ENCODE assay signal across 8 cellular contexts in genomic region chr16:31093132-31093703, GRCh38. TPM values are rescaled to one million over a fixed set of nuclear protein-coding genes. Genes with fewer than 3 reads are reported as not detected.
DNase-seq lines count a peak whose midpoint lies in the region; ATAC-seq, FAIRE-seq and TF ChIP-seq lines count a peak whose summit lies in the region.

No MANE protein-coding gene starts in this region.

- TF ChIP-seq CTCF in A549 (IDR thresholded peaks at IDR 0.05) = no peak
- TF ChIP-seq CTCF in nephron (IDR thresholded peaks at IDR 0.05; ENCODE audit: unreplicated experiment in 3 of 3) = no peak
- TF ChIP-seq CTCF in testis (IDR thresholded peaks at IDR 0.05) = no peak

- H3K4me1 Mint-ChIP-seq in nephron = peaks cover 13% of the 10 kb centered on the region

- H3K27ac ChIP-seq in A549 (peak overlapping the region; percentile 82 to 89; a peak in 4 of 6 replicates), ectodermal cell (ENCODE audit: insufficient read depth, low read depth, low read length, poor library complexity, severe bottlenecking) (no peak overlapping the region), aorta (ENCODE audit: low read depth in 1 of 2, low read length in 2 of 2) (no peak overlapping the region), testis (no peak overlapping the region)

- no peak for FAIRE-seq in A549 (lab: Jason Lieb, UNC)
- FAIRE-seq in GM12891 (lab: Jason Lieb, UNC) = peak; percentile 38

- H3K27me3 Mint-ChIP-seq in nephron (ENCODE audit: low read depth) = no peaks in the 10 kb centered on the region

- peaks cover 11% of the 10 kb centered on the region; the same call in 2 of the 3 replicates for H3K4me1 ChIP-seq in A549
- no peaks in the 10 kb centered on the region for H3K4me1 ChIP-seq in ectodermal cell (ENCODE audit: control insufficient read depth, insufficient read depth, low read length)
- H3K4me1 ChIP-seq in aorta (ENCODE audit: control insufficient read depth in 1 of 2, insufficient read depth in 2 of 2, low read length in 2 of 2) = no peaks in the 10 kb centered on the region
- H3K4me1 ChIP-seq in testis = peaks cover 6% of the 10 kb centered on the region

- H3K9me3 ChIP-seq in A549 (no peaks in the 10 kb centered on the region), ectodermal cell (ENCODE audit: control insufficient read depth, low read length) (no peaks in the 10 kb centered on the region), aorta (ENCODE audit: control insufficient read depth, low read length) (no peaks in the 10 kb centered on the region), testis (no peaks in the 10 kb centered on the region)

- peak in 1 of 2 experiments; percentile 10; a peak in 3 of 6 replicates for ATAC-seq in A549
- ATAC-seq in aorta (ENCODE audit: low FRiP score) = no peak
- ATAC-seq in GM19035 (IDR thresholded peaks at IDR 0.05; ENCODE audit: unreplicated experiment) = no peak

- 57% methylated on average over 13 of the region's 17 CpGs for WGBS in A549 (ENCODE audit: missing lambda C conversion rate)
- WGBS in ectodermal cell, 2 experiments = 18 to 20% methylated on average over 13 to 17 of the region's 17 CpGs
- WGBS in aorta, 2 donors = 32 to 36% methylated on average over 17 of the region's 17 CpGs
- WGBS in testis, 2 donors = 25 to 39% methylated on average over 12 to 16 of the region's 17 CpGs

- no peak overlapping the region for H3K27ac Mint-ChIP-seq in nephron

- H3K27me3 ChIP-seq in ectodermal cell (ENCODE audit: control insufficient read depth, insufficient read depth, low read length, poor library complexity, severe bottlenecking) (no peaks in the 10 kb centered on the region), aorta (ENCODE audit: control insufficient read depth in 1 of 2, insufficient read depth in 2 of 2, low read length in 1 of 2) (no peaks in the 10 kb centered on the region), testis (no peaks in the 10 kb centered on the region)

- TF ChIP-seq POLR2A in A549 (IDR thresholded peaks at IDR 0.05; ENCODE audit: low read length) (no peak), GM12891 (IDR thresholded peaks at IDR 0.05; ENCODE audit: low read depth, low read length) (no peak), testis (IDR thresholded peaks at IDR 0.05) (no peak)

- peak overlapping the region; percentile 98 for H3K4me2 ChIP-seq in A549

- TF ChIP-seq EP300 in A549 (IDR thresholded peaks at IDR 0.05) = no peak

- no peaks in the 10 kb centered on the region for H3K9me3 Mint-ChIP-seq in nephron

- DNase-seq in A549 (ENCODE audit: low read depth in 1 of 2, low spot score in 1 of 2) (peak in 1 of 2 experiments; percentile 31), GM12891 (ENCODE audit: insufficient read length, low spot score) (no peak), RKO (ENCODE audit: low spot score) (peak; percentile 58), aorta (no peak), testis (no peak)

- intact Hi-C loops in aorta (cut with DNase I) (loop anchor here in 1 of 2 donors (5.0 kb wide), 1 partner anchor 106 kb away; the partner anchor contains the start of gene HSD3B7), testis (cut with DNase I; ENCODE audit: low total_unique reads) (no loop called here)

- CTCF ChIA-PET in A549 (lab: Yijun Ruan, JAX) = interaction anchor here (1.2 to 12.6 kb wide), 3 partner anchors 19 to 110 kb away, joined by 3 to 97 read pairs (median 11); partner anchors contain the start of genes HSD3B7, ZNF646 and ZNF668

- TF ChIP-seq RAD21 in A549 (conservative IDR thresholded peaks at IDR 0.05 in 1 of 2, IDR thresholded peaks at IDR 0.05 in 1 of 2) = no peak

- POLR2A ChIA-PET in A549 (lab: Yijun Ruan, JAX) = interaction anchor here (1.1 to 3.4 kb wide), 5 partner anchors 19 to 108 kb away, joined by 4 to 14 read pairs (median 7); partner anchors contain the start of genes HSD3B7, KAT8, ZNF646 and ZNF668

- H3K36me3 Mint-ChIP-seq in nephron (ENCODE audit: low read depth) = peaks cover 10% of the 10 kb centered on the region

- H3K36me3 ChIP-seq in ectodermal cell (ENCODE audit: control insufficient read depth, insufficient read depth, low read length) = peaks cover 18% of the 10 kb centered on the region
- H3K36me3 ChIP-seq in aorta (ENCODE audit: control insufficient read depth in 1 of 2, insufficient read depth in 2 of 2, low read length in 1 of 2) = no peaks in the 10 kb centered on the region
- H3K36me3 ChIP-seq in testis (ENCODE audit: low read depth, missing control alignments) = no peaks in the 10 kb centered on the region

- H3K4me3 Mint-ChIP-seq in nephron = peak overlapping the region; percentile 83 to 95 (median 94)

- H3K4me3 ChIP-seq in A549 (peak overlapping the region; percentile 83), ectodermal cell (ENCODE audit: insufficient read depth, low read depth, low read length) (peak overlapping the region; percentile 68), aorta (ENCODE audit: low read length in 2 of 2) (no peak overlapping the region), testis (no peak overlapping the region)

TF ChIP-seq in GM12891, 5 proteins besides CTCF, POLR2A, EP300 and RAD21:
- no peak for TF ChIP-seq SPI1 (IDR thresholded peaks at IDR 0.05; ENCODE audit: low read depth, low read length)

RNA-seq across cellular contexts. Expression of gene VKORC1, which starts 1.4 kb away (rescaled TPM):
- 101 and 136 TPM in 2 replicates for polyA plus RNA-seq in A549 (2011; rRNA removed)
- 235 and 275 TPM in 2 replicates for polyA plus RNA-seq in A549 (2012; cell fraction: cytosol; rRNA removed)
- 192 and 243 TPM in 2 replicates for polyA plus RNA-seq in A549 (2012; cell fraction: nucleus; rRNA removed)
- 83.6 to 97.6 TPM (median 94.2 TPM) in 3 replicates for polyA plus RNA-seq in A549 (2017; fragmentation: RNase III; extraction: RNeasy Plus Mini Kit Qiagen cat#74134 plus additional on column Dnase treatment)
- 122 and 139 TPM in 2 replicates for polyA minus RNA-seq in A549 (2011; rRNA and poly(A)+ RNA removed)
- polyA plus RNA-seq in GM12891 (2012; ENCODE audit: low read depth, missing spikeins) = 85.3 TPM
- polyA plus RNA-seq in ectodermal cell (2013, experiment 1 of 4) = 110 TPM
- polyA plus RNA-seq in ectodermal cell (2013, experiment 2 of 4) = 106 TPM
- 87.8 TPM for polyA plus RNA-seq in ectodermal cell (2013, experiment 3 of 4)
- 96.5 TPM for polyA plus RNA-seq in ectodermal cell (2013, experiment 4 of 4)
- 100 to 1,000 TPM in 1 of 2 donors, 10 to 100 TPM in 1; 75.7 to 109 TPM for total RNA-seq in aorta
- 100 to 1,000 TPM; 143 to 206 TPM for polyA plus RNA-seq in aorta
- total RNA-seq in testis = 100 to 1,000 TPM; 102 to 183 TPM
- polyA plus RNA-seq in testis (ENCODE audit: insufficient read depth, low read depth, low replicate concordance) = 102 TPM

RNA-seq across cellular contexts. Expression of gene PRSS53, which starts 4.5 kb away (rescaled TPM):
- polyA plus RNA-seq in A549 (2011; rRNA removed) = 0.78 and 0.79 TPM in 2 replicates
- 0.89 and 1.0 TPM in 2 replicates for polyA plus RNA-seq in A549 (2012; cell fraction: cytosol; rRNA removed)
- polyA plus RNA-seq in A549 (2012; cell fraction: nucleus; rRNA removed) = 21.7 and 25.6 TPM in 2 replicates
- polyA plus RNA-seq in A549 (2017; fragmentation: RNase III; extraction: RNeasy Plus Mini Kit Qiagen cat#74134 plus additional on column Dnase treatment) = 1.2 to 1.7 TPM (median 1.5 TPM) in 3 replicates
- polyA minus RNA-seq in A549 (2011; rRNA and poly(A)+ RNA removed) = 0.78 and 1.5 TPM in 2 replicates
- polyA plus RNA-seq in GM12891 (2012; ENCODE audit: low read depth, missing spikeins) = 1.5 TPM
- 4.7 TPM for polyA plus RNA-seq in ectodermal cell (2013, experiment 1 of 4)
- polyA plus RNA-seq in ectodermal cell (2013, experiment 2 of 4) = 5.0 TPM
- polyA plus RNA-seq in ectodermal cell (2013, experiment 3 of 4) = 2.6 TPM
- 3.8 TPM for polyA plus RNA-seq in ectodermal cell (2013, experiment 4 of 4)
- total RNA-seq in aorta = 1 to 10 TPM; 2.4 to 6.0 TPM
- polyA plus RNA-seq in aorta = 10 to 100 TPM in 1 of 2 donors, 1 to 10 TPM in 1; 3.6 to 12.9 TPM
- 1 to 10 TPM; 2.7 to 6.1 TPM for total RNA-seq in testis
- polyA plus RNA-seq in testis (ENCODE audit: insufficient read depth, low read depth, low replicate concordance) = 1.1 TPM

RNA-seq across cellular contexts. Expression of gene BCKDK, which starts 15.0 kb away (rescaled TPM):
- polyA plus RNA-seq in A549 (2011; rRNA removed) = 20.7 and 22.1 TPM in 2 replicates
- polyA plus RNA-seq in A549 (2012; cell fraction: cytosol; rRNA removed) = 53.4 and 69.4 TPM in 2 replicates
- polyA plus RNA-seq in A549 (2012; cell fraction: nucleus; rRNA removed) = 51.4 and 63.1 TPM in 2 replicates
- polyA plus RNA-seq in A549 (2017; fragmentation: RNase III; extraction: RNeasy Plus Mini Kit Qiagen cat#74134 plus additional on column Dnase treatment) = 35.1 to 36.7 TPM (median 36.4 TPM) in 3 replicates
- polyA minus RNA-seq in A549 (2011; rRNA and poly(A)+ RNA removed) = 30.7 and 34.5 TPM in 2 replicates
- polyA plus RNA-seq in GM12891 (2012; ENCODE audit: low read depth, missing spikeins) = 33.7 TPM
- 48.5 TPM for polyA plus RNA-seq in ectodermal cell (2013, experiment 1 of 4)
- 48.8 TPM for polyA plus RNA-seq in ectodermal cell (2013, experiment 2 of 4)
- 41.1 TPM for polyA plus RNA-seq in ectodermal cell (2013, experiment 3 of 4)
- polyA plus RNA-seq in ectodermal cell (2013, experiment 4 of 4) = 43.2 TPM
- 10 to 100 TPM; 28.6 to 37.2 TPM for total RNA-seq in aorta
- 10 to 100 TPM; 16.7 to 32.0 TPM for polyA plus RNA-seq in aorta
- 10 to 100 TPM; 68.8 to 69.1 TPM for total RNA-seq in testis
- polyA plus RNA-seq in testis (ENCODE audit: insufficient read depth, low read depth, low replicate concordance) = 34.5 TPM

RNA-seq across cellular contexts. Expression of gene ZNF646, which starts 19.0 kb away (rescaled TPM):
- polyA plus RNA-seq in A549 (2011; rRNA removed) (3.0 and 4.3 TPM in 2 replicates), A549 (2017; fragmentation: RNase III; extraction: RNeasy Plus Mini Kit Qiagen cat#74134 plus additional on column Dnase treatment) (7.8 to 9.1 TPM (median 8.2 TPM) in 3 replicates), aorta (1 to 10 TPM; 1.6 to 4.7 TPM), testis (ENCODE audit: insufficient read depth, low read depth, low replicate concordance) (80.3 TPM)
- polyA plus RNA-seq in A549 (2012; cell fraction: cytosol; rRNA removed) = 2.3 and 3.1 TPM in 2 replicates
- polyA plus RNA-seq in A549 (2012; cell fraction: nucleus; rRNA removed) = 11.0 and 11.2 TPM in 2 replicates
- 16.9 and 22.1 TPM in 2 replicates for polyA minus RNA-seq in A549 (2011; rRNA and poly(A)+ RNA removed)
- polyA plus RNA-seq in GM12891 (2012; ENCODE audit: low read depth, missing spikeins) = 8.1 TPM
- polyA plus RNA-seq in ectodermal cell (2013, experiment 1 of 4) = 21.8 TPM
- 21.6 TPM for polyA plus RNA-seq in ectodermal cell (2013, experiment 2 of 4)
- polyA plus RNA-seq in ectodermal cell (2013, experiment 3 of 4) = 16.0 TPM
- 18.8 TPM for polyA plus RNA-seq in ectodermal cell (2013, experiment 4 of 4)
- total RNA-seq in aorta (10 to 100 TPM; 12.6 to 15.0 TPM), testis (10 to 100 TPM; 68.9 to 74.0 TPM)

RNA-seq across cellular contexts. Expression of gene ZNF668, which starts 19.2 kb away (rescaled TPM):
- polyA plus RNA-seq in A549 (2011; rRNA removed) (3.9 and 4.7 TPM in 2 replicates), A549 (2017; fragmentation: RNase III; extraction: RNeasy Plus Mini Kit Qiagen cat#74134 plus additional on column Dnase treatment) (9.8 to 10.7 TPM (median 10.7 TPM) in 3 replicates), aorta (1 to 10 TPM; 6.0 to 6.6 TPM), testis (ENCODE audit: insufficient read depth, low read depth, low replicate concordance) (10.1 TPM)
- 8.8 and 13.3 TPM in 2 replicates for polyA plus RNA-seq in A549 (2012; cell fraction: cytosol; rRNA removed)
- 17.2 and 23.5 TPM in 2 replicates for polyA plus RNA-seq in A549 (2012; cell fraction: nucleus; rRNA removed)
- 9.3 and 11.8 TPM in 2 replicates for polyA minus RNA-seq in A549 (2011; rRNA and poly(A)+ RNA removed)
- 6.7 TPM for polyA plus RNA-seq in GM12891 (2012; ENCODE audit: low read depth, missing spikeins)
- polyA plus RNA-seq in ectodermal cell (2013, experiment 1 of 4) = 13.7 TPM
- polyA plus RNA-seq in ectodermal cell (2013, experiment 2 of 4) = 14.2 TPM
- polyA plus RNA-seq in ectodermal cell (2013, experiment 3 of 4) = 11.2 TPM
- polyA plus RNA-seq in ectodermal cell (2013, experiment 4 of 4) = 10.7 TPM
- total RNA-seq in aorta (10 to 100 TPM in 1 of 2 donors, 1 to 10 TPM in 1; 7.4 to 10.3 TPM), testis (10 to 100 TPM; 17.2 to 20.2 TPM)

Comparison
In these comparisons a context has a peak if more than half of its experiments do, and no peak if none do; other contexts are left out.
1. H3K27ac ChIP-seq: peak in A549 (2 of 2); none in ectodermal cell (single experiment), aorta (0 of 2) and testis (0 of 2).
2. H3K4me3 ChIP-seq: peak in A549 (single experiment) and ectodermal cell (single experiment); none in aorta (0 of 2) and testis (0 of 2).